Comparison of ENCODE assay signal across 12 cellular contexts in genomic region chr10:42149722-42150427, GRCh38.
DNase-seq lines count a peak whose midpoint lies in the region; ATAC-seq and TF ChIP-seq lines count a peak whose summit lies in the region.
"Had no signal": no experiment of that assay in that cellular context is flagged by ENCODE, and none has a peak within 500 bp of the region (broad histone marks: within the 10 kb centered on the region; RNA-seq: fewer than 3 reads in every experiment).

No MANE protein-coding gene starts in this region.

- in situ Hi-C loops in GM13976 (cut with MboI; ENCODE audit: low sequenced_read_pairs, unreplicated experiment) = no loop called here

- H3K27me3 Mint-ChIP-seq in type B pancreatic cell = no peaks in the 10 kb centered on the region
- H3K27me3 Mint-ChIP-seq: CD4-positive, CD25-positive, alpha-beta regulatory T cell had no signal

- peak; percentile 11 for DNase-seq in activated CD8-positive, alpha-beta memory T cell treated with anti-CD3 and anti-CD28 coated beads, Interleukin-2, amount 50 U/mL, for 4 hours
- DNase-seq in activated CD8-positive, alpha-beta memory T cell treated with anti-CD3 and anti-CD28 coated beads for 24 hours = no peak
- DNase-seq in GM13976 (ENCODE audit: low spot score) (peak; percentile 2), RWPE2 (ENCODE audit: low spot score) (peak; percentile 34), type B pancreatic cell (ENCODE audit: extremely low spot score, unreplicated experiment) (peak; percentile 64), SIG-M5 (lab: John Stamatoyannopoulos, UW) (no peak), tibial artery (no peak), NCI-H187 treated with DMSO at 0.1 percent for 48 hours (lab: John Stamatoyannopoulos, UW) (no peak)
- DNase-seq: CD4-positive, CD25-positive, alpha-beta regulatory T cell; GF-D8 had no signal

- H3K4me3 ChIP-seq in RWPE2 (ENCODE audit: severe bottlenecking) = no peak overlapping the region
- no peak overlapping the region for H3K4me3 ChIP-seq in tibial artery
- H3K4me3 ChIP-seq: BLaER1 treated with 17β-estradiol and CSF1 and Interleukin-3, amounts not matched to agents 10 nM and 100 nM; K562 had no signal

- no peaks in the 10 kb centered on the region for H3K36me3 Mint-ChIP-seq in type B pancreatic cell
- H3K36me3 Mint-ChIP-seq: CD4-positive, CD25-positive, alpha-beta regulatory T cell had no signal

- peaks cover 8% of the 10 kb centered on the region for H3K9me3 Mint-ChIP-seq in type B pancreatic cell

- H3K36me3 ChIP-seq in RWPE2 (ENCODE audit: low read depth) = no peaks in the 10 kb centered on the region
- no peaks in the 10 kb centered on the region for H3K36me3 ChIP-seq in tibial artery
- H3K36me3 ChIP-seq: BLaER1 treated with 17β-estradiol and CSF1 and Interleukin-3, amounts not matched to agents 10 nM and 100 nM had no signal

- intact Hi-C loops in tibial artery (cut with DNase I; ENCODE audit: low total_unique reads) = no loop called here

- H3K27me3 ChIP-seq in RWPE2 (ENCODE audit: insufficient read depth, poor library complexity, severe bottlenecking) = no peaks in the 10 kb centered on the region
- no peaks in the 10 kb centered on the region for H3K27me3 ChIP-seq in tibial artery
- H3K27me3 ChIP-seq: BLaER1 treated with 17β-estradiol and CSF1 and Interleukin-3, amounts not matched to agents 10 nM and 100 nM had no signal

- H3K27ac ChIP-seq in RWPE2 (ENCODE audit: poor library complexity, severe bottlenecking) = no peak overlapping the region
- H3K27ac ChIP-seq in tibial artery = no peak overlapping the region
- H3K27ac ChIP-seq: BLaER1 treated with 17β-estradiol and CSF1 and Interleukin-3, amounts not matched to agents 10 nM and 100 nM had no signal

- H3K4me1 ChIP-seq in RWPE2 (ENCODE audit: insufficient read depth, poor library complexity, severe bottlenecking) (no peaks in the 10 kb centered on the region), tibial artery (no peaks in the 10 kb centered on the region)
- H3K4me1 ChIP-seq: BLaER1 treated with 17β-estradiol and CSF1 and Interleukin-3, amounts not matched to agents 10 nM and 100 nM had no signal

- H3K27ac Mint-ChIP-seq in type B pancreatic cell = no peak overlapping the region
- H3K27ac Mint-ChIP-seq: CD4-positive, CD25-positive, alpha-beta regulatory T cell had no signal

- no peak for TF ChIP-seq CTCF in GM13976 (IDR thresholded peaks at IDR 0.05; ENCODE audit: borderline replicate concordance, control extremely low read depth, extremely low read depth, insufficient read depth, missing control alignments)
- TF ChIP-seq CTCF in RWPE2 (IDR thresholded peaks at IDR 0.05; ENCODE audit: poor library complexity, severe bottlenecking) = no peak
- no peak for TF ChIP-seq CTCF in type B pancreatic cell (conservative IDR thresholded peaks at IDR 0.05)
- TF ChIP-seq CTCF in tibial artery (IDR thresholded peaks at IDR 0.05) = no peak

- no peak overlapping the region for H3K4me3 Mint-ChIP-seq in type B pancreatic cell
- H3K4me3 Mint-ChIP-seq: CD4-positive, CD25-positive, alpha-beta regulatory T cell had no signal

- H3K4me1 Mint-ChIP-seq in type B pancreatic cell (ENCODE audit: unreplicated experiment) = no peaks in the 10 kb centered on the region
- H3K4me1 Mint-ChIP-seq: CD4-positive, CD25-positive, alpha-beta regulatory T cell had no signal

- no peaks in the 10 kb centered on the region for H3K9me3 ChIP-seq in RWPE2 (ENCODE audit: severe bottlenecking)
- H3K9me3 ChIP-seq in tibial artery = peaks cover 0 to 17% (median 17%) of the 10 kb centered on the region in 3 donors

- ATAC-seq in RWPE2 (ENCODE audit: low read depth) = no peak
- ATAC-seq: K562 had no signal

Comparison
In these comparisons a context has a peak if more than half of its experiments do, and no peak if none do; other contexts are left out.
1. DNase-seq: peak in activated CD8-positive, alpha-beta memory T cell treated with anti-CD3 and anti-CD28 coated beads, Interleukin-2, amount 50 U/mL, for 4 hours (single experiment), GM13976 (single experiment), RWPE2 (single experiment) and type B pancreatic cell (single experiment); none in activated CD8-positive, alpha-beta memory T cell treated with anti-CD3 and anti-CD28 coated beads for 24 hours (single experiment), SIG-M5 (single experiment), tibial artery (0 of 2) and NCI-H187 treated with DMSO at 0.1 percent for 48 hours (single experiment).